Comparison of ENCODE assay signal across 1 cellular context in genomic region chr2:231036131-231036530, GRCh38.
TF ChIP-seq lines count a peak whose summit lies in the region.

No MANE protein-coding gene starts in this region.

TF ChIP-seq in GM12891, 5 proteins besides CTCF, POLR2A, EP300 and RAD21:
- TF ChIP-seq SPI1 (IDR thresholded peaks at IDR 0.05; ENCODE audit: low read depth, low read length) (no peak), POU2F2 (IDR thresholded peaks at IDR 0.05; ENCODE audit: low read depth, low read length) (no peak), PAX5 (IDR thresholded peaks at IDR 0.05; ENCODE audit: insufficient read depth, low read length, severe bottlenecking) (no peak), POLR2AphosphoS5 (IDR thresholded peaks at IDR 0.05; ENCODE audit: low read depth, low read length) (no peak), TAF1 (IDR thresholded peaks at IDR 0.05; ENCODE audit: low read depth, low read length) (no peak)
